30 cellular contexts compared by ENCODE assay signal in the genomic region with DNA sequence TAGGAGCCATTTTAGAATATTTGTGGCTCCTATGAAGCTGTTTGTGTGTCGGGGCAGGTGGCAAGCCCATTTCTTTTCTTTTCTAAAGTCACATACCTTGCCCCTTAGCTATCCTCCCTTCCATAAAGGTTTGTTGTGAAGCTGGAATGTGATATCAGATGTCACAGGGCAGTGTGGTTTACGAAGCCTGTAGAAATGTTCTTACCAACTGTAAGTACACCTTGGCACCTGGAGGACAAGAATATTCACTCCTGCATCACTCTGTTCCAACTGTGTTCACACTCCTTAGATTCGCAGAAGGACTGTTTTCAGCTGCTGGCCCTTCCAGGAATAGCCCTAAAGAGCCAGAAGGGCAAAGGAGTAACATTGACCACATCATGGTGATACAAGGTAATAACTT.
"Had no signal": no experiment of that assay in that cellular context is flagged by ENCODE, and none has a peak within 500 bp of the region (broad histone marks: within the 10 kb centered on the region; RNA-seq: fewer than 3 reads in every experiment).

No MANE protein-coding gene starts in this region.

- H3K27me3 Mint-ChIP-seq: effector memory CD8-positive, alpha-beta T cell; memory B cell; naive thymus-derived CD4-positive, alpha-beta T cell; progenitor cell of endocrine pancreas; stimulated activated naive B cell treated with anti-CD40 and anti-IgM and Interleukin-4, amounts not matched to agents 10 μg/mL and 1 μg/mL and 100 μg/mL, for 72 hours; type B pancreatic cell had no signal

- H3K4me1 ChIP-seq: esophagus squamous epithelium, neural progenitor cell, parathyroid adenoma, right atrium auricular region, spleen, testis, tibial artery had no signal

- H3K4me1 Mint-ChIP-seq: immature natural killer cell; memory B cell; stimulated activated naive B cell treated with anti-CD40 and anti-IgM and Interleukin-4, amounts not matched to agents 10 μg/mL and 1 μg/mL and 100 μg/mL, for 72 hours had no signal

- H3K27me3 ChIP-seq: esophagus squamous epithelium, neural progenitor cell, right atrium auricular region, spleen, testis, tibial artery had no signal

- H3K36me3 ChIP-seq: esophagus squamous epithelium, neural progenitor cell, right atrium auricular region had no signal

- H3K4me3 Mint-ChIP-seq: effector memory CD8-positive, alpha-beta T cell; immature natural killer cell; memory B cell; mesothelial cell of epicardium; naive thymus-derived CD4-positive, alpha-beta T cell; nephron; neural progenitor cell; stimulated activated naive B cell treated with anti-CD40 and anti-IgM and Interleukin-4, amounts not matched to agents 10 μg/mL and 1 μg/mL and 100 μg/mL, for 72 hours; type B pancreatic cell had no signal

- H3K4me3 ChIP-seq: esophagus squamous epithelium, lung, mucosa of descending colon, neural progenitor cell, right atrium auricular region, skin epidermis, spleen, testis, tibial artery had no signal

- H3K9ac ChIP-seq: neural progenitor cell, parathyroid adenoma had no signal

- H3K27ac Mint-ChIP-seq: effector memory CD8-positive, alpha-beta T cell; immature natural killer cell; memory B cell; mesothelial cell of epicardium; naive thymus-derived CD4-positive, alpha-beta T cell; neural progenitor cell; progenitor cell of endocrine pancreas; stimulated activated naive B cell treated with anti-CD40 and anti-IgM and Interleukin-4, amounts not matched to agents 10 μg/mL and 1 μg/mL and 100 μg/mL, for 72 hours; type B pancreatic cell had no signal

- DNase-seq: cerebellar nuclear complex; cortex of kidney; effector memory CD8-positive, alpha-beta T cell; erythroblast; esophagus squamous epithelium; foreskin melanocyte; hypothalamus; immature natural killer cell; islet precursor cell; kidney glomerular epithelial cell; left colon; mucosa of descending colon; naive thymus-derived CD4-positive, alpha-beta T cell; spleen; stimulated activated CD4-positive, alpha-beta T cell treated with anti-CD3 and anti-CD28 coated beads, Interleukin-4, amount 100 ng/mL, for 4 hours; stimulated activated naive B cell treated with anti-CD40 and anti-IgM and Interleukin-4, amounts not matched to agents 10 μg/mL and 1 μg/mL and 100 μg/mL, for 72 hours; substantia nigra; testis; tibial artery had no signal

- H3K9me3 ChIP-seq: esophagus squamous epithelium, mucosa of descending colon, right atrium auricular region, testis, tibial artery had no signal

- ATAC-seq: effector memory CD8-positive, alpha-beta T cell; mucosa of descending colon; naive thymus-derived CD4-positive, alpha-beta T cell; sciatic nerve; stimulated activated naive B cell treated with anti-CD40 and anti-IgM and Interleukin-4, amounts not matched to agents 10 μg/mL and 1 μg/mL and 100 μg/mL, for 72 hours had no signal

- H3K27ac ChIP-seq: esophagus squamous epithelium, neural progenitor cell, parathyroid adenoma, right atrium auricular region, skin epidermis, spleen, testis, tibial artery had no signal
